Comparison of ENCODE assay signal across 23 cellular contexts in genomic region chr11:44402466-44403075, GRCh38.
"Had no signal": no experiment of that assay in that cellular context is flagged by ENCODE, and none has a peak within 500 bp of the region (broad histone marks: within the 10 kb centered on the region; RNA-seq: fewer than 3 reads in every experiment).

No MANE protein-coding gene starts in this region.

- H3K27ac Mint-ChIP-seq: IgD-negative memory B cell had no signal

- H3K9me3 ChIP-seq: SK-N-SH had no signal

- DNase-seq: KBM-7, MV-4-11, NCI-H1048, NCI-H1105, NCI-H1417, NCI-H1436 treated with DMSO at 0.1 percent for 48 hours, NCI-H1694, NCI-H187 treated with DMSO at 0.1 percent for 48 hours, NCI-H2029 treated with DMSO at 0.1 percent for 48 hours, NCI-H2171 treated with DMSO at 0.1 percent for 48 hours, NCI-H226, NCI-H446, NCI-H510A, NCI-H524 treated with DMSO at 0.1 percent for 48 hours, NCI-H69, NCI-H774, Right ventricle myocardium superior, RPMI8226, SIG-M5, SK-N-SH, SW 1271 had no signal

- H3K4me3 Mint-ChIP-seq: IgD-negative memory B cell had no signal

- H3K27ac ChIP-seq: HL-60 had no signal

- H3K9ac ChIP-seq: SK-N-SH had no signal

- H3K4me2 ChIP-seq: SK-N-SH had no signal

- H3K36me3 Mint-ChIP-seq: IgD-negative memory B cell had no signal
